ENCODE assay signal across 18 cellular contexts in the genomic region with DNA sequence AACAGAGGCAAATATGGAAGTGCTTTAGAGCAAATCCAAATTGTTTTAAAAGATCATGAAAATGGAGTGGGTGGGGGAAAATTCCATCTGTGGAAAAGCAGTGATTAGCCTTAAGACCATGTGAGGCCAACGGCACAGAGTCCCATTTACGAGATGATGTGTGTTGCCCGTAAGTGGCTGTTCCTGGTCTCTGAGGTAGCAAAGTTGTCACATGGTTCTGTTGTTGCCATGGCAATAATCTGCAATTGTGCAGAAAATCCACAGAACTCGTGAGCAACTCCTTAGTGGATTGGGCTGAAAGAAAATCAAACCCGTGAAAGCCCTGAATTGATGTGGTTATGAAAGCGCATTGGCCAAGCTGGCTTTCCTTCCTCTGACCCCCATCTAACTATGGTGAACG.
DNase-seq lines count a peak whose midpoint lies in the region; ATAC-seq, FAIRE-seq and TF ChIP-seq lines count a peak whose summit lies in the region.
"Had no signal": no experiment of that assay in that cellular context is flagged by ENCODE, and none has a peak within 500 bp of the region (broad histone marks: within the 10 kb centered on the region; RNA-seq: fewer than 3 reads in every experiment).

No MANE protein-coding gene starts in this region.

- no peak for TF ChIP-seq POLR2A in K562 (conservative IDR thresholded peaks at IDR 0.05)

- H4K20me1 ChIP-seq in K562 (replicated peaks; ENCODE audit: control insufficient read depth, insufficient read depth, low read length) = no peaks in the 10 kb centered on the region

- no peak overlapping the region for H3K4me2 ChIP-seq in K562 (ENCODE audit: insufficient read depth, low read length)

- FAIRE-seq in K562 (lab: Jason Lieb, UNC) = no peak
- FAIRE-seq: H54, RCC 7860 had no signal

- H3K4me1 ChIP-seq in K562 (replicated peaks in 1 of 2; ENCODE audit: control insufficient read depth in 2 of 2, insufficient read depth in 2 of 2, low read length in 2 of 2) (no peaks in the 10 kb centered on the region), left ventricle myocardium inferior (peaks cover 54% of the 10 kb centered on the region)

- H3K9me1 ChIP-seq in K562 (ENCODE audit: control insufficient read depth, insufficient read depth, low read length) = no peaks in the 10 kb centered on the region

- peak overlapping the region; percentile 87 for H3K27ac Mint-ChIP-seq in osteocyte (ENCODE audit: unreplicated experiment)
- peak overlapping the region; percentile 22 for H3K27ac Mint-ChIP-seq in type B pancreatic cell

- CTCF ChIA-PET in K562 (lab: Yijun Ruan, JAX; ENCODE audit: low intra/inter-chr PET ratio) = no interaction called here

- 0% methylated on average over 6 of the region's 7 CpGs for WGBS in K562 (ENCODE audit: insufficient coverage, low coverage, missing lambda C conversion rate)

- DNase-seq in K562 (ENCODE audit: extremely low read depth in 1 of 4, low spot score in 3 of 4) (peak in 1 of 4 experiments; percentile 6), left ventricle myocardium inferior (peak; percentile 18), osteocyte (ENCODE audit: extremely low spot score, unreplicated experiment) (no peak), type B pancreatic cell (ENCODE audit: extremely low spot score, unreplicated experiment) (no peak), GF-D8 (lab: John Stamatoyannopoulos, UW) (no peak), kidney tubule cell (ENCODE audit: low spot score) (no peak)
- DNase-seq: activated naive CD4-positive, alpha-beta T cell; activated T-cell treated with anti-CD3 and anti-CD28 coated beads for 4 hours; C1 segment of cervical spinal cord; NCI-H2171; NCI-H774; stimulated activated CD4-positive, alpha-beta T cell treated with anti-CD3 and anti-CD28 coated beads, Interleukin-4, amount 100 ng/mL, for 4 hours; stimulated activated CD8-positive, alpha-beta memory T cell treated with anti-CD3 and anti-CD28 coated beads, Interleukin-4, amount 100 ng/mL, for 48 hours; SW 1271 had no signal

- no peak overlapping the region for H2AFZ ChIP-seq in K562 (ENCODE audit: low read depth, low read length)

- H3K4me3 Mint-ChIP-seq in osteocyte (ENCODE audit: unreplicated experiment) = no peak overlapping the region
- H3K4me3 Mint-ChIP-seq in type B pancreatic cell = no peak overlapping the region

- H3K36me3 Mint-ChIP-seq in osteocyte (ENCODE audit: unreplicated experiment) = no peaks in the 10 kb centered on the region
- H3K36me3 Mint-ChIP-seq in type B pancreatic cell = no peaks in the 10 kb centered on the region

- no TSS peak for BruUV-seq in K562 (replicated peaks; lab: Mats Ljungman, UMichigan)

- TF ChIP-seq CTCF in K562 (IDR thresholded peaks at IDR 0.05 in 2 of 3, conservative IDR thresholded peaks at IDR 0.05 in 1 of 3; ENCODE audit: insufficient read depth in 2 of 3, low read depth in 1 of 3, low read length in 3 of 3) (no peak), left ventricle myocardium inferior (IDR thresholded peaks at IDR 0.05; ENCODE audit: borderline replicate concordance) (no peak), osteocyte (IDR thresholded peaks at IDR 0.05) (no peak), type B pancreatic cell (conservative IDR thresholded peaks at IDR 0.05) (no peak)

- H3K27me3 Mint-ChIP-seq in osteocyte (ENCODE audit: unreplicated experiment) (no peaks in the 10 kb centered on the region), type B pancreatic cell (peaks cover 7% of the 10 kb centered on the region)

- in situ Hi-C loops in K562 (cut with MboI) = no loop called here

- intact Hi-C loops in K562 (cut with micrococcal nuclease) (no loop called here), left ventricle myocardium inferior (cut with micrococcal nuclease) (no loop called here)

- no peaks in the 10 kb centered on the region for H3K27me3 ChIP-seq in K562 (ENCODE audit: control insufficient read depth in 2 of 2, insufficient read depth in 2 of 2, low read length in 2 of 2)
- H3K27me3 ChIP-seq in left ventricle myocardium inferior (ENCODE audit: low read depth) = no peaks in the 10 kb centered on the region

- no peak overlapping the region for H3K9ac ChIP-seq in K562 (ENCODE audit: insufficient read depth in 1 of 2, low read depth in 2 of 2, low read length in 2 of 2)

- ATAC-seq in K562 (no peak), HG02588 (IDR thresholded peaks at IDR 0.05; ENCODE audit: unreplicated experiment) (no peak)

- no peaks in the 10 kb centered on the region for H3K9me3 Mint-ChIP-seq in osteocyte (ENCODE audit: unreplicated experiment)
- H3K9me3 Mint-ChIP-seq in type B pancreatic cell = peaks cover 8% of the 10 kb centered on the region

- TF ChIP-seq RAD21 in K562 (CRISPR knock-in tag; conservative IDR thresholded peaks at IDR 0.05 in 1 of 2, IDR thresholded peaks at IDR 0.05 in 1 of 2) = no peak

- H3K4me3 ChIP-seq in K562 (no peak overlapping the region), left ventricle myocardium inferior (no peak overlapping the region)
- H3K4me3 ChIP-seq: thoracic aorta had no signal

- H3K27ac ChIP-seq in K562 (ENCODE audit: extremely low read depth, low read depth, low read length) (no peak overlapping the region), left ventricle myocardium inferior (replicated peaks) (peak overlapping the region; percentile 84)

- POLR2A ChIA-PET in K562 (lab: Yijun Ruan, JAX) = no interaction called here

- H3K4me1 Mint-ChIP-seq in osteocyte (ENCODE audit: unreplicated experiment) = peaks cover 76% of the 10 kb centered on the region
- peaks cover 48% of the 10 kb centered on the region for H3K4me1 Mint-ChIP-seq in type B pancreatic cell (ENCODE audit: unreplicated experiment)

- H3K36me3 ChIP-seq in K562 (ENCODE audit: control insufficient read depth, insufficient read depth, low read length) (no peaks in the 10 kb centered on the region), left ventricle myocardium inferior (no peaks in the 10 kb centered on the region)
- H3K36me3 ChIP-seq: thoracic aorta had no signal

- H3K9me3 ChIP-seq in K562 (replicated peaks; ENCODE audit: control insufficient read depth, insufficient read depth, low read depth, low read length) = no peaks in the 10 kb centered on the region
- H3K9me3 ChIP-seq in left ventricle myocardium inferior (replicated peaks) = no peaks in the 10 kb centered on the region
- H3K9me3 ChIP-seq: thoracic aorta had no signal

- no peak for TF ChIP-seq EP300 in K562 (IDR thresholded peaks at IDR 0.05; ENCODE audit: low read length)

- no peaks in the 10 kb centered on the region for H3K79me2 ChIP-seq in K562 (ENCODE audit: control insufficient read depth, insufficient read depth, low read length)

TF ChIP-seq in K562, 482 proteins besides CTCF, POLR2A, EP300 and RAD21:
- TF ChIP-seq CHD2 (IDR thresholded peaks at IDR 0.05; ENCODE audit: low read depth, low read length) = no peak
- no peak for TF ChIP-seq ZNF253 (CRISPR knock-in tag; conservative IDR thresholded peaks at IDR 0.05)
- no peak for TF ChIP-seq ZNF184 (CRISPR knock-in tag; IDR thresholded peaks at IDR 0.05)
- TF ChIP-seq, protein P1, sequence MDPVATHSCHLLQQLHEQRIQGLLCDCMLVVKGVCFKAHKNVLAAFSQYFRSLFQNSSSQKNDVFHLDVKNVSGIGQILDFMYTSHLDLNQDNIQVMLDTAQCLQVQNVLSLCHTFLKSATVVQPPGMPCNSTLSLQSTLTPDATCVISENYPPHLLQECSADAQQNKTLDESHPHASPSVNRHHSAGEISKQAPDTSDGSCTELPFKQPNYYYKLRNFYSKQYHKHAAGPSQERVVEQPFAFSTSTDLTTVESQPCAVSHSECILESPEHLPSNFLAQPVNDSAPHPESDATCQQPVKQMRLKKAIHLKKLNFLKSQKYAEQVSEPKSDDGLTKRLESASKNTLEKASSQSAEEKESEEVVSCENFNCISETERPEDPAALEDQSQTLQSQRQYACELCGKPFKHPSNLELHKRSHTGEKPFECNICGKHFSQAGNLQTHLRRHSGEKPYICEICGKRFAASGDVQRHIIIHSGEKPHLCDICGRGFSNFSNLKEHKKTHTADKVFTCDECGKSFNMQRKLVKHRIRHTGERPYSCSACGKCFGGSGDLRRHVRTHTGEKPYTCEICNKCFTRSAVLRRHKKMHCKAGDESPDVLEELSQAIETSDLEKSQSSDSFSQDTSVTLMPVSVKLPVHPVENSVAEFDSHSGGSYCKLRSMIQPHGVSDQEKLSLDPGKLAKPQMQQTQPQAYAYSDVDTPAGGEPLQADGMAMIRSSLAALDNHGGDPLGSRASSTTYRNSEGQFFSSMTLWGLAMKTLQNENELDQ (CRISPR knock-in tag; IDR thresholded peaks at IDR 0.05; ENCODE audit: borderline replicate concordance) = no peak
- no peak for TF ChIP-seq TCFL5 (CRISPR knock-in tag; conservative IDR thresholded peaks at IDR 0.05)
- no peak for TF ChIP-seq MTA1 (IDR thresholded peaks at IDR 0.05; ENCODE audit: borderline replicate concordance)
- TF ChIP-seq ZNF75A (CRISPR knock-in tag; IDR thresholded peaks at IDR 0.05) = no peak
- TF ChIP-seq RFX1 (IDR thresholded peaks at IDR 0.05) = peak; percentile 67
